ENCODE assay signal across 18 cellular contexts in genomic region chr11:117171007-117171647, GRCh38. TPM values are rescaled to one million over a fixed set of nuclear protein-coding genes. Genes with fewer than 3 reads are reported as not detected.
DNase-seq lines count a peak whose midpoint lies in the region; ATAC-seq and TF ChIP-seq lines count a peak whose summit lies in the region.
"Had no signal": no experiment of that assay in that cellular context is flagged by ENCODE, and none has a peak within 500 bp of the region (broad histone marks: within the 10 kb centered on the region; RNA-seq: fewer than 3 reads in every experiment).

No MANE protein-coding gene starts in this region.

- peak overlapping the region; percentile 51 for H3K27ac Mint-ChIP-seq in chondrocyte (ENCODE audit: unreplicated experiment)
- H3K27ac Mint-ChIP-seq in nephron = peak overlapping the region; percentile 87 to 92 (median 89)
- peak overlapping the region; percentile 74 for H3K27ac Mint-ChIP-seq in type B pancreatic cell
- H3K27ac Mint-ChIP-seq: T-helper 1 cell treated with Interleukin-12 subunit alpha and Interleukin-12 subunit beta and Interleukin-4 antibody, amounts not matched to agents 30 μg/mL and 1 μg/mL, for 36 hours had no signal

- ATAC-seq in Right ventricle myocardium superior (ENCODE audit: poor library complexity) (peak; percentile 5), left cardiac atrium (no peak)
- ATAC-seq: GM12878 had no signal

- H3K4me1 ChIP-seq in OCI-LY7 (ENCODE audit: insufficient read depth, low read length, poor library complexity, severe bottlenecking) (no peaks in the 10 kb centered on the region), MM.1S (ENCODE audit: low read length) (no peaks in the 10 kb centered on the region)

- H4K20me1 ChIP-seq in OCI-LY7 (ENCODE audit: insufficient read depth, low read length) (no peaks in the 10 kb centered on the region), MM.1S (ENCODE audit: insufficient read depth, low read length) (no peaks in the 10 kb centered on the region)

- no TSS peak for BruUV-seq in OCI-LY7 (replicated peaks; lab: Mats Ljungman, UMichigan)

- peaks cover 67% of the 10 kb centered on the region for H3K36me3 ChIP-seq in OCI-LY7 (ENCODE audit: insufficient read depth, low read length)
- H3K36me3 ChIP-seq in MM.1S (replicated peaks; ENCODE audit: insufficient read depth, low read length) = peaks cover 9% of the 10 kb centered on the region; the same call in 1 of the 2 replicates

- H3K27ac ChIP-seq in OCI-LY7 (ENCODE audit: low read depth, low read length, poor library complexity, severe bottlenecking) = no peak overlapping the region
- H3K27ac ChIP-seq in MM.1S (ENCODE audit: low read length) = no peak overlapping the region

- intact Hi-C loops in Right ventricle myocardium superior (cut with DNase I) = no loop called here
- intact Hi-C loops in left cardiac atrium (cut with DNase I) = no loop called here
- intact Hi-C loops in OCI-LY7 (cut with micrococcal nuclease; ENCODE audit: unreplicated experiment) = no loop called here

- H3K4me1 Mint-ChIP-seq in chondrocyte (ENCODE audit: low read depth) (peaks cover 18% of the 10 kb centered on the region), nephron (peaks cover 81% of the 10 kb centered on the region), type B pancreatic cell (ENCODE audit: unreplicated experiment) (peaks cover 44% of the 10 kb centered on the region)

- DNase-seq in Right ventricle myocardium superior (no peak), left cardiac atrium (no peak), chondrocyte (ENCODE audit: low spot score) (peak; percentile 24), type B pancreatic cell (ENCODE audit: extremely low spot score, unreplicated experiment) (no peak), OCI-LY7 (ENCODE audit: low spot score) (no peak), OCI-M1 (lab: John Stamatoyannopoulos, UW) (no peak), MM.1S (no peak)
- DNase-seq: activated CD4-positive, CD25-positive, alpha-beta regulatory T cell; activated naive CD4-positive, alpha-beta T cell treated with Interleukin-2 at 50 U/mL for 16 hours; Calu3; caudate nucleus; effector memory CD4-positive, alpha-beta T cell; GOT3; SHP77; stimulated activated CD4-positive, alpha-beta T cell treated with anti-CD3 and anti-CD28 coated beads, Interleukin-15, amount 100 ng/mL, for 24 hours had no signal

- no peaks in the 10 kb centered on the region for H3K9me3 Mint-ChIP-seq in chondrocyte (ENCODE audit: low read depth)
- no peaks in the 10 kb centered on the region for H3K9me3 Mint-ChIP-seq in nephron
- H3K9me3 Mint-ChIP-seq in type B pancreatic cell = no peaks in the 10 kb centered on the region
- H3K9me3 Mint-ChIP-seq: T-helper 1 cell treated with Interleukin-12 subunit alpha and Interleukin-12 subunit beta and Interleukin-4 antibody, amounts not matched to agents 30 μg/mL and 1 μg/mL, for 36 hours had no signal

- TF ChIP-seq CTCF in chondrocyte (IDR thresholded peaks at IDR 0.05) = no peak
- no peak for TF ChIP-seq CTCF in nephron (IDR thresholded peaks at IDR 0.05; ENCODE audit: unreplicated experiment in 3 of 3)
- TF ChIP-seq CTCF in type B pancreatic cell (conservative IDR thresholded peaks at IDR 0.05) = no peak
- TF ChIP-seq CTCF in OCI-LY7 (conservative IDR thresholded peaks at IDR 0.05; ENCODE audit: low read length) = no peak
- no peak for TF ChIP-seq CTCF in MM.1S (IDR thresholded peaks at IDR 0.05; ENCODE audit: low read length)

- H3K36me3 Mint-ChIP-seq in chondrocyte (ENCODE audit: low read depth) (peaks cover 14% of the 10 kb centered on the region), nephron (ENCODE audit: low read depth) (peaks cover 36% of the 10 kb centered on the region), type B pancreatic cell (peaks cover 20% of the 10 kb centered on the region)

- H3K4me3 Mint-ChIP-seq in chondrocyte (ENCODE audit: unreplicated experiment) (no peak overlapping the region), nephron (peak overlapping the region in 2 of 3 experiments; percentile 13 to 22), type B pancreatic cell (no peak overlapping the region)
- H3K4me3 Mint-ChIP-seq: T-helper 1 cell treated with Interleukin-12 subunit alpha and Interleukin-12 subunit beta and Interleukin-4 antibody, amounts not matched to agents 30 μg/mL and 1 μg/mL, for 36 hours had no signal

- H2AFZ ChIP-seq in OCI-LY7 (ENCODE audit: low read length) (no peak overlapping the region), MM.1S (ENCODE audit: low read length) (no peak overlapping the region)

- POLR2A ChIA-PET in OCI-LY7 (lab: Charles Lee) = interaction anchor here (0.7 to 2.6 kb wide), 3 partner anchors 9 to 153 kb away, joined by 3 to 9 read pairs (median 9); no protein-coding TSS in a partner anchor

- no peaks in the 10 kb centered on the region for H3K79me2 ChIP-seq in OCI-LY7 (ENCODE audit: insufficient read depth, low read depth, low read length)
- no peaks in the 10 kb centered on the region; the same call in 1 of the 2 replicates for H3K79me2 ChIP-seq in MM.1S (ENCODE audit: low read length)

- H3K4me3 ChIP-seq in OCI-LY7 (ENCODE audit: low read depth, low read length, poor library complexity, severe bottlenecking) = no peak overlapping the region
- H3K4me3 ChIP-seq in MM.1S (ENCODE audit: low read length) = no peak overlapping the region
- H3K4me3 ChIP-seq: GM12878 had no signal

- H3K4me2 ChIP-seq in OCI-LY7 (ENCODE audit: low read length) (no peak overlapping the region), MM.1S (ENCODE audit: low read depth, low read length) (no peak overlapping the region)

- H3K27me3 ChIP-seq in MM.1S (replicated peaks; ENCODE audit: insufficient read depth, low read length) = no peaks in the 10 kb centered on the region

- H3F3A ChIP-seq in MM.1S (ENCODE audit: insufficient read depth, low read length) = peaks cover 7% of the 10 kb centered on the region; the same call in 1 of the 2 replicates

- no peaks in the 10 kb centered on the region for H3K9me3 ChIP-seq in OCI-LY7 (ENCODE audit: low read length)
- no peaks in the 10 kb centered on the region for H3K9me3 ChIP-seq in MM.1S (replicated peaks; ENCODE audit: insufficient read depth, low read length)

- H3K9me2 ChIP-seq in OCI-LY7 (ENCODE audit: insufficient read depth, low read length) (no peaks in the 10 kb centered on the region), MM.1S (replicated peaks; ENCODE audit: insufficient read depth, low read length) (no peaks in the 10 kb centered on the region)

- H3K9ac ChIP-seq in MM.1S (ENCODE audit: low read length) = no peak overlapping the region

- CTCF ChIA-PET in OCI-LY7 (lab: Charles Lee; ENCODE audit: unreplicated experiment) = no interaction called here

- no peaks in the 10 kb centered on the region for H3K27me3 Mint-ChIP-seq in chondrocyte (ENCODE audit: low read depth)
- H3K27me3 Mint-ChIP-seq in nephron (ENCODE audit: low read depth) = no peaks in the 10 kb centered on the region
- no peaks in the 10 kb centered on the region for H3K27me3 Mint-ChIP-seq in type B pancreatic cell

RNA-seq across cellular contexts. Expression of gene SIDT2, which starts 7.4 kb away (rescaled TPM):
- 19.5 TPM for total RNA-seq in Right ventricle myocardium superior
- 10 to 100 TPM; 40.8 to 48.5 TPM for total RNA-seq in left cardiac atrium
- 32.4 to 42.5 TPM (median 38.8 TPM) in 3 replicates for total RNA-seq in chondrocyte
- 53.1 and 62.0 TPM in 2 replicates for total RNA-seq in type B pancreatic cell (ENCODE audit: low replicate concordance)
- total RNA-seq in OCI-LY7 (2014; rRNA removed; shearing (Covaris generic)) = 18.3 and 18.6 TPM in 2 replicates
- 30.6 and 37.7 TPM in 2 replicates for total RNA-seq in OCI-LY7 (2022)

RNA-seq across cellular contexts. Expression of gene PAFAH1B2, which starts 27.0 kb away (rescaled TPM):
- total RNA-seq in Right ventricle myocardium superior (42.6 TPM), left cardiac atrium (10 to 100 TPM; 46.2 to 62.5 TPM), chondrocyte (85.4 to 98.0 TPM (median 90.5 TPM) in 3 replicates), type B pancreatic cell (ENCODE audit: low replicate concordance) (94.5 and 101 TPM in 2 replicates), OCI-LY7 (2022) (59.9 and 60.2 TPM in 2 replicates)
- 62.8 and 65.3 TPM in 2 replicates for total RNA-seq in OCI-LY7 (2014; rRNA removed; shearing (Covaris generic))

RNA-seq across cellular contexts. Expression of gene TAGLN, which starts 28.0 kb away (rescaled TPM):
- 91.4 TPM for total RNA-seq in Right ventricle myocardium superior
- 1,000 to 10,000 TPM in 1 of 2 donors, 100 to 1,000 TPM in 1; 829 to 1,367 TPM for total RNA-seq in left cardiac atrium
- total RNA-seq in chondrocyte = 854 to 4,666 TPM (median 4,556 TPM) in 3 replicates
- total RNA-seq in type B pancreatic cell (ENCODE audit: low replicate concordance) = 97.9 and 106 TPM in 2 replicates
- 7.4 and 8.4 TPM in 2 replicates for total RNA-seq in OCI-LY7 (2014; rRNA removed; shearing (Covaris generic))
- 5.4 and 6.4 TPM in 2 replicates for total RNA-seq in OCI-LY7 (2022)

Comparison
In these comparisons a context has a peak if more than half of its experiments do, and no peak if none do; other contexts are left out.
1. H3K4me3 Mint-ChIP-seq: peak in nephron (2 of 3); none in chondrocyte (single experiment) and type B pancreatic cell (single experiment).
2. Peak in every context shown above with its lines, with median percentiles within 50 percentile points of each other: H3K27ac Mint-ChIP-seq.